In the genomic region with DNA sequence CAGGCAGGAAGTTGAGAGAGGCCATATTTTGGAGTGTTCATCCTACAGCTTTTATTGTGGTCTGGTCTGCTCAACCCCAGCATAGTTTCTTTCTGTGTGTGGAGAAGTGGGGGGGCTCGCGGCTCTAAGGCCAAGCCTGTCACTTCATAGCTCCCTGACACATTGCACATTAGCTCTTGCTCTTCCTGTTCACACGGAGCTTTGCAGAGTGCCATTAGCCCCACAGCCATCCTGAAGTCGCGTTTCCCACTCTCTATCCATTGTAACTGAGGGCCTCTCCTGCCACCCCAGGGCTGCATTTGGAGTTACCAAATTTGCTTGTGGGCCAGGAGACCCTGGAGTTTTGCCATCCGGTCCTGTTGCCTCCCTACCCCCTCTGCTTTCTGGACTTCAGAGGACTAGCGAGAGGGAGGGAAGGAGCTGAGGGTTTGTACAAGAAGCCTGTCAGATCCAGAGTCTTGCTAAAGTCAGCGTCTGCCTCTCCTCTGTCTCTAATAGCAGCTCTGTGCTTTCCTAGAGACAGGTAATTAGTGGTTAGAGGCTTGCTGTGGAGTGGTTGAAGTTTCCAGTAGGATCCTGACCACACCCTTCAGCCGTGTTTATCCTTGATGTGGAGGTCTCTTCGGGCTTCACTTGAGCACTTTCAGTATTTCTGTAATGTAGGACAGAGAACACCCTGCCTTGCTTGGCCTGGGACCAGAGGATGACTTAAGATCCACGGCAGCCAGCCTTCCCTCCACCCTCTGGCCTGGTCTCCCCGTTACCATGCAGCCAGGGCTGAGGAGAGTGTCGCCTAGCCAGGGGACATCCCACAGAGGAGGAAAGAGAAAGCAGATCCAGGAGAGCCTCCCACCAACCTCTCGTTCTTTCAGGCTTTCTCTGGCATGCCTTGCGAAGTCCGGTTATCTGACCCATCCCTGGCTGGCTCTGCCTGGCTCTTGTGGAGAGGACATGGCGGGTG, we compare ENCODE assay signal across 8 cellular contexts. TPM values are rescaled to one million over a fixed set of nuclear protein-coding genes. Genes with fewer than 3 reads are reported as not detected.
DNase-seq lines count a peak whose midpoint lies in the region; ATAC-seq and TF ChIP-seq lines count a peak whose summit lies in the region.

No MANE protein-coding gene starts in this region.

- in situ Hi-C loops in Caki2 (cut with HindIII; ENCODE audit: low pct_unique_long_range_greater_than_20kb, low sequenced_read_pairs) (no loop called here), ACHN (cut with HindIII; ENCODE audit: low pct_ligation_motif_present, low pct_unique_long_range_greater_than_20kb, low sequenced_read_pairs) (no loop called here)

- H3K4me3 ChIP-seq in KMS-11 (IDR thresholded peaks at IDR 0.05; ENCODE audit: insufficient read depth, low read depth, low read length) (no peak overlapping the region), hepatocyte (no peak overlapping the region)

- peaks cover 54% of the 10 kb centered on the region for H3K4me1 ChIP-seq in KMS-11 (ENCODE audit: low read depth, poor library complexity, severe bottlenecking)
- H3K4me1 ChIP-seq in hepatocyte (ENCODE audit: insufficient read depth) = peaks cover 27% of the 10 kb centered on the region

- H3K27me3 ChIP-seq in KMS-11 (ENCODE audit: insufficient read depth, low read depth) = no peaks in the 10 kb centered on the region
- no peaks in the 10 kb centered on the region for H3K27me3 ChIP-seq in hepatocyte

- no peaks in the 10 kb centered on the region for H3K9me3 ChIP-seq in hepatocyte (ENCODE audit: low read depth)

- H3K9ac ChIP-seq in KMS-11 = no peak overlapping the region

- H3K4me3 Mint-ChIP-seq in activated naive CD8-positive, alpha-beta T cell treated with anti-CD3 and anti-CD28 coated beads, Interleukin-2, amount 50 U/mL, for 24 hours = peak overlapping the region; percentile 39
- no peak overlapping the region for H3K4me3 Mint-ChIP-seq in progenitor cell of endocrine pancreas (ENCODE audit: low read depth)

- H4K20me1 ChIP-seq in KMS-11 (ENCODE audit: insufficient read depth) = no peaks in the 10 kb centered on the region
- H4K20me1 ChIP-seq in hepatocyte (ENCODE audit: insufficient read depth, poor library complexity, severe bottlenecking) = no peaks in the 10 kb centered on the region

- H3K9me2 ChIP-seq in hepatocyte (replicated peaks; ENCODE audit: insufficient read depth) = no peaks in the 10 kb centered on the region

- H2AFZ ChIP-seq in KMS-11 (ENCODE audit: low read depth) = no peak overlapping the region
- H2AFZ ChIP-seq in hepatocyte = peak overlapping the region; percentile 7

- peak overlapping the region; percentile 76 for H3K27ac Mint-ChIP-seq in activated naive CD8-positive, alpha-beta T cell treated with anti-CD3 and anti-CD28 coated beads, Interleukin-2, amount 50 U/mL, for 24 hours
- no peak overlapping the region for H3K27ac Mint-ChIP-seq in progenitor cell of endocrine pancreas

- peaks cover 30% of the 10 kb centered on the region for H3K4me1 Mint-ChIP-seq in activated naive CD8-positive, alpha-beta T cell treated with anti-CD3 and anti-CD28 coated beads, Interleukin-2, amount 50 U/mL, for 24 hours
- peaks cover under 1% of the 10 kb centered on the region for H3K4me1 Mint-ChIP-seq in progenitor cell of endocrine pancreas (ENCODE audit: low read depth)

- no peaks in the 10 kb centered on the region for H3K9me3 Mint-ChIP-seq in activated naive CD8-positive, alpha-beta T cell treated with anti-CD3 and anti-CD28 coated beads, Interleukin-2, amount 50 U/mL, for 24 hours
- no peaks in the 10 kb centered on the region for H3K9me3 Mint-ChIP-seq in progenitor cell of endocrine pancreas (ENCODE audit: low read depth)

- H3K4me2 ChIP-seq in KMS-11 (peak overlapping the region; percentile 72), hepatocyte (peak overlapping the region; percentile 55)

- DNase-seq in Caki2 (ENCODE audit: low read depth) = peak; percentile 71
- DNase-seq in activated naive CD8-positive, alpha-beta T cell treated with anti-CD3 and anti-CD28 coated beads, Interleukin-2, amount 50 U/mL, for 24 hours = peak; percentile 45
- peak; percentile 64 for DNase-seq in hepatocyte (ENCODE audit: low spot score)
- DNase-seq in stimulated activated CD8-positive, alpha-beta memory T cell treated with anti-CD3 and anti-CD28 coated beads, Interleukin-4, amount 100 ng/mL, for 48 hours = peak; percentile 59
- no peak for DNase-seq in progenitor cell of endocrine pancreas (ENCODE audit: low spot score, unreplicated experiment)
- no peak for DNase-seq in ACHN

- H3K27ac ChIP-seq in KMS-11 = peak overlapping the region; percentile 63
- peak overlapping the region; percentile 93 for H3K27ac ChIP-seq in hepatocyte

- H3K27me3 Mint-ChIP-seq in activated naive CD8-positive, alpha-beta T cell treated with anti-CD3 and anti-CD28 coated beads, Interleukin-2, amount 50 U/mL, for 24 hours = no peaks in the 10 kb centered on the region
- no peaks in the 10 kb centered on the region for H3K27me3 Mint-ChIP-seq in progenitor cell of endocrine pancreas

- ATAC-seq in GM21360 (IDR thresholded peaks at IDR 0.05; ENCODE audit: unreplicated experiment) = peak; percentile 21
- ATAC-seq in activated naive CD8-positive, alpha-beta T cell treated with anti-CD3 and anti-CD28 coated beads, Interleukin-2, amount 50 U/mL, for 24 hours = peak; percentile 75

- H3K36me3 ChIP-seq in KMS-11 (ENCODE audit: insufficient read depth) (no peaks in the 10 kb centered on the region), hepatocyte (replicated peaks; ENCODE audit: insufficient read depth, low read depth) (no peaks in the 10 kb centered on the region)

- peaks cover 28% of the 10 kb centered on the region for H3K36me3 Mint-ChIP-seq in activated naive CD8-positive, alpha-beta T cell treated with anti-CD3 and anti-CD28 coated beads, Interleukin-2, amount 50 U/mL, for 24 hours (ENCODE audit: low read depth)
- H3K36me3 Mint-ChIP-seq in progenitor cell of endocrine pancreas (ENCODE audit: insufficient read depth) = peaks cover 7% of the 10 kb centered on the region

- no peak for TF ChIP-seq CTCF in KMS-11 (conservative IDR thresholded peaks at IDR 0.05; ENCODE audit: low read depth, low read length)
- TF ChIP-seq CTCF in hepatocyte (IDR thresholded peaks at IDR 0.05; ENCODE audit: poor library complexity) = no peak
- TF ChIP-seq CTCF in progenitor cell of endocrine pancreas (IDR thresholded peaks at IDR 0.05; ENCODE audit: unreplicated experiment) = no peak

- WGBS in hepatocyte (ENCODE audit: low lambda C conversion rate, missing lambda C conversion rate) = 68% methylated on average over 17 of the region's 17 CpGs

- H3K79me2 ChIP-seq in KMS-11 (ENCODE audit: insufficient read depth, low read depth) = no peaks in the 10 kb centered on the region; the same call in 1 of the 2 replicates
- H3K79me2 ChIP-seq in hepatocyte = peaks cover 7% of the 10 kb centered on the region

RNA-seq across cellular contexts. Expression of a gene that starts 14.1 kb away (rescaled TPM):
- 12.3 and 17.1 TPM in 2 replicates for total RNA-seq in Caki2 (2014; rRNA removed; shearing (Covaris generic); ENCODE audit: low replicate concordance)
- total RNA-seq in hepatocyte (6.5 and 6.9 TPM in 2 replicates), progenitor cell of endocrine pancreas (14.1 and 17.9 TPM in 2 replicates)
- 16.8 and 25.6 TPM in 2 replicates for polyA plus RNA-seq in hepatocyte

RNA-seq across cellular contexts. Expression of a gene that starts 35.1 kb away (rescaled TPM):
- total RNA-seq in Caki2 (2014; rRNA removed; shearing (Covaris generic); ENCODE audit: low replicate concordance) = 1.4 and 2.0 TPM in 2 replicates
- total RNA-seq in hepatocyte (5.3 and 7.5 TPM in 2 replicates), progenitor cell of endocrine pancreas (12.8 and 14.3 TPM in 2 replicates)
- 3.2 and 6.4 TPM in 2 replicates for polyA plus RNA-seq in hepatocyte

RNA-seq across cellular contexts. Expression of a gene that starts 37.5 kb away (rescaled TPM):
- 44.7 and 54.0 TPM in 2 replicates for total RNA-seq in Caki2 (2014; rRNA removed; shearing (Covaris generic); ENCODE audit: low replicate concordance)
- 25.2 and 31.5 TPM in 2 replicates for total RNA-seq in hepatocyte
- 31.0 and 33.5 TPM in 2 replicates for polyA plus RNA-seq in hepatocyte
- 7.8 and 8.8 TPM in 2 replicates for total RNA-seq in progenitor cell of endocrine pancreas

RNA-seq across cellular contexts. Expression of a gene that starts 49.0 kb away (rescaled TPM):
- 18.8 and 31.8 TPM in 2 replicates for total RNA-seq in Caki2 (2014; rRNA removed; shearing (Covaris generic); ENCODE audit: low replicate concordance)
- 33.1 and 46.1 TPM in 2 replicates for total RNA-seq in hepatocyte
- 28.8 and 37.4 TPM in 2 replicates for polyA plus RNA-seq in hepatocyte
- 63.8 and 64.7 TPM in 2 replicates for total RNA-seq in progenitor cell of endocrine pancreas

RNA-seq across cellular contexts. Expression of a gene that starts 49.3 kb away (rescaled TPM):
- 51.0 and 57.5 TPM in 2 replicates for total RNA-seq in Caki2 (2014; rRNA removed; shearing (Covaris generic); ENCODE audit: low replicate concordance)
- total RNA-seq in hepatocyte (85.7 and 86.2 TPM in 2 replicates), progenitor cell of endocrine pancreas (79.2 and 80.9 TPM in 2 replicates)
- 80.4 and 83.4 TPM in 2 replicates for polyA plus RNA-seq in hepatocyte

Comparison
In these comparisons a context has a peak if more than half of its experiments do, and no peak if none do; other contexts are left out.
1. DNase-seq: peak in Caki2 (single experiment), activated naive CD8-positive, alpha-beta T cell treated with anti-CD3 and anti-CD28 coated beads, Interleukin-2, amount 50 U/mL, for 24 hours (single experiment), hepatocyte (single experiment) and stimulated activated CD8-positive, alpha-beta memory T cell treated with anti-CD3 and anti-CD28 coated beads, Interleukin-4, amount 100 ng/mL, for 48 hours (single experiment); none in progenitor cell of endocrine pancreas (single experiment) and ACHN (single experiment).